ENCODE assay signal across 16 cellular contexts in the genomic region with DNA sequence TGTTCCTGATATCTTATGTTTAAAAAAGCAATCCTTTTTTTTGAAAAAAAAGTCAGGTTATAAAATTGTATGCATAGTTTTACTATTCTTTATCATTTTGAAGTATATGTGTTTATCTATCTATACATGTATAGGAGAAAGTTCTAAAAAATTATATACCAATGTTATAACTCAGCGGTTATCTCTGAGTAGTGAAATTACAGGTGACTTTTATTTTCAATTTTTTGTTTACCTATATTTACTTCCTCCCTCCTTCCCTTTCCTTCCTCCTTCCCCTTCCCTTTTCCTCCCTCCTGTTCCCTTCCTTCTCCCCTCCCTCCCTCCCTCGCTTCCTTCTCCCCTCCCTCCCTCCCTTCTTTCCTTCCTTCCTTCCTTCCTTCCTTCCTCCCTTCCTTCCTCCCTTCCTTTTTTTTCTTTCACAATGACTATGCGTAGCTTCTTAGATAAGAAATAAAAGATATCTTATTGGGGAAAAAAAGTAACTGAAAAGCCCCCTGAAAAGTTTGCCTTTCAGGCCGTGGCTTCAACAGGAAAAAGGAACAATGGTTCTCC.
DNase-seq lines count a peak whose midpoint lies in the region; ATAC-seq and TF ChIP-seq lines count a peak whose summit lies in the region.
"Had no signal": no experiment of that assay in that cellular context is flagged by ENCODE, and none has a peak within 500 bp of the region (broad histone marks: within the 10 kb centered on the region; RNA-seq: fewer than 3 reads in every experiment).

No MANE protein-coding gene starts in this region.

- peaks cover 3% of the 10 kb centered on the region for H3K27me3 Mint-ChIP-seq in neural progenitor cell (ENCODE audit: insufficient read depth, low read depth)

- H3K36me3 ChIP-seq in PC-3 (ENCODE audit: low read depth, low read length) (no peaks in the 10 kb centered on the region), duodenal mucosa (ENCODE audit: control insufficient read depth in 1 of 2, insufficient read depth in 2 of 2, low read length in 2 of 2) (no peaks in the 10 kb centered on the region), neural progenitor cell (no peaks in the 10 kb centered on the region), tibial artery (no peaks in the 10 kb centered on the region)
- H3K36me3 ChIP-seq: ovary had no signal

- H3K9me3 ChIP-seq in PC-3 (ENCODE audit: low read length), result no peaks in the 10 kb centered on the region
- H3K9me3 ChIP-seq in duodenal mucosa (ENCODE audit: control insufficient read depth in 1 of 2, low read length in 2 of 2), result no peaks in the 10 kb centered on the region
- no peaks in the 10 kb centered on the region for H3K9me3 ChIP-seq in neural progenitor cell (ENCODE audit: low read depth)
- no peaks in the 10 kb centered on the region for H3K9me3 ChIP-seq in tibial artery
- H3K9me3 ChIP-seq: ovary had no signal

- no peaks in the 10 kb centered on the region for H3K9me3 Mint-ChIP-seq in neural progenitor cell
- H3K9me3 Mint-ChIP-seq: activated T-helper 1 cell treated with anti-CD3 and anti-CD28 coated beads, Interleukin-12 subunit alpha, Interleukin-12 subunit beta, Interleukin-2, Interleukin-4 antibody, amounts not matched to agents 30 ng/mL and 10 ng/mL and 1 ng/mL, durations not matched to agents 14 hours and 24 hours and 36 hours; CD8-positive, alpha-beta memory T cell; T-helper 2 cell treated with Interferon-gamma antibody and Interleukin-4, amounts not matched to agents 5 μg/mL and 100 μg/mL, for 36 hours had no signal

- no TSS peak for BruUV-seq in PC-3 (replicated peaks; lab: Mats Ljungman, UMichigan)

- TF ChIP-seq CTCF in PC-3 (conservative IDR thresholded peaks at IDR 0.05; ENCODE audit: low read depth, low read length), result no peak
- no peak for TF ChIP-seq CTCF in neural progenitor cell (IDR thresholded peaks at IDR 0.05)
- TF ChIP-seq CTCF in tibial artery (IDR thresholded peaks at IDR 0.05), result no peak

- H2AFZ ChIP-seq in PC-3 (ENCODE audit: low read length) (peak overlapping the region; percentile 89), neural progenitor cell (replicated peaks) (peak overlapping the region; percentile 60)

- H4K20me1 ChIP-seq in PC-3 (ENCODE audit: low read length) (no peaks in the 10 kb centered on the region), neural progenitor cell (ENCODE audit: low read depth) (no peaks in the 10 kb centered on the region)

- H3K27ac ChIP-seq in PC-3 (ENCODE audit: low read length) (peak overlapping the region; percentile 25; the same call in 1 of the 2 replicates), duodenal mucosa (ENCODE audit: low read depth, low read length) (no peak overlapping the region), neural progenitor cell (no peak overlapping the region), tibial artery (peak overlapping the region; percentile 58 to 69)
- H3K27ac ChIP-seq: ovary had no signal

- no peak overlapping the region for H3K4me3 ChIP-seq in PC-3 (ENCODE audit: low read length)
- peak overlapping the region; percentile 19 to 43 for H3K4me3 ChIP-seq in duodenal mucosa (ENCODE audit: low read depth in 1 of 2, low read length in 2 of 2)
- no peak overlapping the region for H3K4me3 ChIP-seq in neural progenitor cell
- H3K4me3 ChIP-seq in tibial artery, result no peak overlapping the region
- H3K4me3 ChIP-seq: ovary had no signal

- H3K9me2 ChIP-seq in PC-3 (replicated peaks; ENCODE audit: low read length), result no peaks in the 10 kb centered on the region

- peaks cover 30% of the 10 kb centered on the region for H3K4me1 Mint-ChIP-seq in neural progenitor cell

- POLR2A ChIA-PET in PC-3 (lab: Charles Lee; ENCODE audit: unreplicated experiment), result interaction anchor here (0.6 kb wide), 1 partner anchor 162 kb away, joined by 3 read pairs; no protein-coding TSS in a partner anchor

- ATAC-seq in PC-3, result no peak
- no peak for ATAC-seq in HG03097 (IDR thresholded peaks at IDR 0.05; ENCODE audit: low FRiP score, unreplicated experiment)
- ATAC-seq in HG02642 (IDR thresholded peaks at IDR 0.05; ENCODE audit: poor library complexity, unreplicated experiment), result no peak

- H3K27me3 ChIP-seq in PC-3 (ENCODE audit: low read length), result no peaks in the 10 kb centered on the region
- no peaks in the 10 kb centered on the region for H3K27me3 ChIP-seq in duodenal mucosa (ENCODE audit: control insufficient read depth in 1 of 2, insufficient read depth in 2 of 2, low read length in 2 of 2)
- no peaks in the 10 kb centered on the region for H3K27me3 ChIP-seq in neural progenitor cell
- H3K27me3 ChIP-seq in tibial artery, result no peaks in the 10 kb centered on the region
- H3K27me3 ChIP-seq: ovary had no signal

- CTCF ChIA-PET in PC-3 (lab: Charles Lee), result interaction anchor here (1.2 kb wide), 1 partner anchor 292 kb away, joined by 4 read pairs; no protein-coding TSS in a partner anchor

- DNase-seq in PC-3 (no peak), neural progenitor cell (ENCODE audit: low spot score) (no peak), tibial artery (no peak), NCI-H1436 treated with DMSO at 0.1 percent for 48 hours (lab: John Stamatoyannopoulos, UW) (no peak)
- DNase-seq: activated CD4-positive, alpha-beta T cell treated with anti-CD3 and anti-CD28 coated beads, Interleukin-2, amount 50 U/mL, for 1 hour; CD8-positive, alpha-beta memory T cell; GF-D8; NCI-H187; NCI-H748 treated with DMSO at 0.1 percent for 48 hours; stimulated activated CD8-positive, alpha-beta memory T cell treated with anti-CD3 and anti-CD28 coated beads, Interleukin-4, amount 100 ng/mL, for 48 hours had no signal

- no peak overlapping the region for H3K4me3 Mint-ChIP-seq in neural progenitor cell
- H3K4me3 Mint-ChIP-seq: activated T-helper 1 cell treated with anti-CD3 and anti-CD28 coated beads, Interleukin-12 subunit alpha, Interleukin-12 subunit beta, Interleukin-2, Interleukin-4 antibody, amounts not matched to agents 30 ng/mL and 10 ng/mL and 1 ng/mL, durations not matched to agents 14 hours and 24 hours and 36 hours; T-helper 2 cell treated with Interferon-gamma antibody and Interleukin-4, amounts not matched to agents 5 μg/mL and 100 μg/mL, for 36 hours had no signal

- intact Hi-C loops in PC-3 (cut with micrococcal nuclease), result loop anchor here (2.0 kb wide), 1 partner anchor 119 kb away; no protein-coding TSS in a partner anchor
- intact Hi-C loops in tibial artery (cut with DNase I; ENCODE audit: low total_unique reads), result no loop called here

- H3K27ac Mint-ChIP-seq in neural progenitor cell, result no peak overlapping the region
- H3K27ac Mint-ChIP-seq: activated T-helper 1 cell treated with anti-CD3 and anti-CD28 coated beads, Interleukin-12 subunit alpha, Interleukin-12 subunit beta, Interleukin-2, Interleukin-4 antibody, amounts not matched to agents 30 ng/mL and 10 ng/mL and 1 ng/mL, durations not matched to agents 14 hours and 24 hours and 36 hours; T-helper 2 cell treated with Interferon-gamma antibody and Interleukin-4, amounts not matched to agents 5 μg/mL and 100 μg/mL, for 36 hours had no signal

- H3K4me2 ChIP-seq in PC-3 (ENCODE audit: low read length) (peak overlapping the region; percentile 60), neural progenitor cell (no peak overlapping the region)

- no peaks in the 10 kb centered on the region for H3K36me3 Mint-ChIP-seq in neural progenitor cell
- H3K36me3 Mint-ChIP-seq: CD8-positive, alpha-beta memory T cell had no signal

- H3K9ac ChIP-seq in PC-3 (ENCODE audit: low read length), result no peak overlapping the region
- no peak overlapping the region for H3K9ac ChIP-seq in duodenal mucosa (ENCODE audit: low read depth in 1 of 2, low read length in 2 of 2)
- no peak overlapping the region for H3K9ac ChIP-seq in neural progenitor cell

- H3F3A ChIP-seq in PC-3 (ENCODE audit: low read length, unreplicated experiment) (no peaks in the 10 kb centered on the region), neural progenitor cell (ENCODE audit: low read depth) (peaks cover 10% of the 10 kb centered on the region)

- peaks cover 19% of the 10 kb centered on the region for H3K4me1 ChIP-seq in PC-3 (ENCODE audit: insufficient read depth, low read length)
- H3K4me1 ChIP-seq in duodenal mucosa (ENCODE audit: control insufficient read depth in 1 of 2, insufficient read depth in 2 of 2, low read length in 2 of 2), result peaks cover 8% of the 10 kb centered on the region in 2 donors
- peaks cover 13% of the 10 kb centered on the region for H3K4me1 ChIP-seq in neural progenitor cell
- H3K4me1 ChIP-seq in tibial artery, result peaks cover 0 to 48% (median 34%) of the 10 kb centered on the region in 4 donors

- H3K79me2 ChIP-seq in PC-3 (ENCODE audit: low read length) (no peaks in the 10 kb centered on the region), neural progenitor cell (ENCODE audit: low read depth) (no peaks in the 10 kb centered on the region)

Comparison
In these comparisons a context has a peak if more than half of its experiments do, and no peak if none do; other contexts are left out.
1. H3K27ac ChIP-seq: peak in PC-3 (single experiment) and tibial artery (2 of 2); none in duodenal mucosa (single experiment) and neural progenitor cell (single experiment).
2. H3K4me3 ChIP-seq: peak in duodenal mucosa (2 of 2); none in PC-3 (single experiment), neural progenitor cell (single experiment) and tibial artery (0 of 2).